Comparison of ENCODE assay signal across 15 cellular contexts in the genomic region with DNA sequence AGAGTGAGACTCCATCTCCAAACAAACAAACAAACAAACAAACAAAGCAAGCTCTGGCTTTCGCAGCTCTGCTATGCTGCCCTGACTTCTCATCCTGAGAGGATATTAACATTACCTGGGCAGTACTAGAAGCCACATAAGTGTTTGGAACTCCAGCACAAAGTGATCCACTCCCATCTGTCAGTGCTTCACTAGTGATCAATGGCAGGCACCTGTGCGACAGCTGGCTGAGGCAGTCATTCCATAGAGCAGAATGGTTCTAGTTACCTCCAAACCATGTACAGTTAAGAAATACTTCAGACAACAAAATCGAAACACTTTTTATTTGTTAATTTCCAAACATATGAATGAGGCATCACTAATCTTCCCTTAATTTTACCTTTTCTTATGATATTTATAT.
"Had no signal": no experiment of that assay in that cellular context is flagged by ENCODE, and none has a peak within 500 bp of the region (broad histone marks: within the 10 kb centered on the region; RNA-seq: fewer than 3 reads in every experiment).

No MANE protein-coding gene starts in this region.

- H3K27ac ChIP-seq: adrenal gland, left lung had no signal

- ATAC-seq: activated naive CD4-positive, alpha-beta T cell treated with anti-CD3 and anti-CD28 coated beads, Interleukin-2, amount 50 U/mL, for 72 hours; heart left ventricle; left lung had no signal

- H3K4me3 ChIP-seq: adrenal gland, heart left ventricle, left lung had no signal

- H3K36me3 ChIP-seq: adrenal gland, heart left ventricle, left lung had no signal

- H3K27me3 ChIP-seq: adrenal gland had no signal

- DNase-seq: activated CD4-positive, alpha-beta memory T cell treated with anti-CD3 and anti-CD28 coated beads for 36 hours; activated gamma-delta T cell treated with Interleukin-2 at 50 U/mL for 16 hours; activated T-cell treated with anti-CD3 and anti-CD28 coated beads for 4 hours; adrenal gland; cerebellar nuclear complex; cortex of kidney; effector CD4-positive, alpha-beta T cell; heart left ventricle; left lung; nephron progenitor cell; stimulated activated CD4-positive, alpha-beta T cell treated with anti-CD3 and anti-CD28 coated beads, Interleukin-12 subunit alpha, Interleukin-12 subunit beta, amount 100 ng/mL, for 4 hours; stimulated activated CD4-positive, alpha-beta T cell treated with anti-CD3 and anti-CD28 coated beads, Interleukin-1b, Interleukin-23, amount 100 ng/mL, for 48 hours; stimulated activated CD8-positive, alpha-beta memory T cell treated with anti-CD3 and anti-CD28 coated beads, Interleukin-4, amount 100 ng/mL, for 48 hours; stimulated activated naive CD4-positive, alpha-beta T cell had no signal

- H3K9me3 ChIP-seq: adrenal gland, heart left ventricle, left lung had no signal
